In the genomic region with DNA sequence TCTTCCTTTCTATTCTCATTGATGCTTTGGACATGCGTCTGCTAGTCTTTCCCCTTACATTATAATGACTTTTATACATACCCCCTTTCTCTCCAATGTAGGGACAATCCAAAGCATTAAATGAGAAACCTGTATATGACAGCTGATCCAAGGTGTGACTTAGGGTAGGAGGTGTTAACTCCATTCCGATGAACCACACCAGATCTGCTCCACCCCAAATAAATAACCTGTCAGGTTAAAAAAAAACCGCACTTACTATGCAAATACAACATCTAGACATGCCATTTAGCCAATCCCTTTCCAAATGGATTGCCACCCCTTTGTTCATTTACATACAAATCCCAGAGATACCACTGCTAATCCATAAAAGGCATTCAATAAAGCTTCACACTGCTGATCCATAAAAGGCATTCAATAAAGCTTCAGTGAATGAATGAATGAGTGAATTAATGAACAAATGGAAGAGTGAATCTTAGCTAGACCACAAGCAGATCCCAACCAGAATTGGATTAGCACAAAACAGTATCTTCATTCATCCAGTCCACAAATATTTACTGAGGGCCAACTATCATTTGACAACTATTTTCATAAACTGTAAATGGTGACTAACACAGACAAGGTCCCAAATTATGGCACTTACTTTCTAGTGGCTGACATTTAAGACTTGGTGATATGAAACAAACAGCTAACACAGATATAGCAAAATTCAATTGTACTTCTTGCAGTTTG, we compare ENCODE assay signal across 12 cellular contexts.
DNase-seq lines count a peak whose midpoint lies in the region; ATAC-seq and TF ChIP-seq lines count a peak whose summit lies in the region.
"Had no signal": no experiment of that assay in that cellular context is flagged by ENCODE, and none has a peak within 500 bp of the region (broad histone marks: within the 10 kb centered on the region; RNA-seq: fewer than 3 reads in every experiment).

No MANE protein-coding gene starts in this region.

- no peaks in the 10 kb centered on the region for H3K79me2 ChIP-seq in neural progenitor cell (ENCODE audit: low read depth)

- peaks cover 39% of the 10 kb centered on the region for H3K36me3 Mint-ChIP-seq in activated CD4-positive, alpha-beta T cell treated with anti-CD3 and anti-CD28 coated beads, Interleukin-2, amount 10 ng/mL, durations not matched to agents 7 days and 5 days (ENCODE audit: low read depth)
- H3K36me3 Mint-ChIP-seq in activated naive CD8-positive, alpha-beta T cell: peaks cover 17% of the 10 kb centered on the region
- H3K36me3 Mint-ChIP-seq in natural killer cell: no peaks in the 10 kb centered on the region
- H3K36me3 Mint-ChIP-seq in neural progenitor cell: no peaks in the 10 kb centered on the region

- no peak overlapping the region for H3K4me3 Mint-ChIP-seq in activated CD4-positive, alpha-beta T cell treated with anti-CD3 and anti-CD28 coated beads, Interleukin-2, amount 10 ng/mL, durations not matched to agents 7 days and 5 days
- H3K4me3 Mint-ChIP-seq in activated naive CD8-positive, alpha-beta T cell: no peak overlapping the region
- peak overlapping the region; percentile 66 for H3K4me3 Mint-ChIP-seq in natural killer cell
- H3K4me3 Mint-ChIP-seq in neural progenitor cell: no peak overlapping the region

- no peaks in the 10 kb centered on the region for H3K9me3 ChIP-seq in neural progenitor cell (ENCODE audit: low read depth)
- H3K9me3 ChIP-seq: tibial nerve had no signal

- H3K27ac Mint-ChIP-seq in activated CD4-positive, alpha-beta T cell treated with anti-CD3 and anti-CD28 coated beads, Interleukin-2, amount 10 ng/mL, durations not matched to agents 7 days and 5 days: peak overlapping the region; percentile 41
- peak overlapping the region; percentile 9 for H3K27ac Mint-ChIP-seq in activated naive CD8-positive, alpha-beta T cell
- H3K27ac Mint-ChIP-seq in natural killer cell (peak overlapping the region; percentile 80 to 90), neural progenitor cell (no peak overlapping the region)

- no peaks in the 10 kb centered on the region for H4K20me1 ChIP-seq in neural progenitor cell (ENCODE audit: low read depth)

- no peaks in the 10 kb centered on the region for H3K27me3 Mint-ChIP-seq in activated CD4-positive, alpha-beta T cell treated with anti-CD3 and anti-CD28 coated beads, Interleukin-2, amount 10 ng/mL, durations not matched to agents 7 days and 5 days
- no peaks in the 10 kb centered on the region for H3K27me3 Mint-ChIP-seq in activated naive CD8-positive, alpha-beta T cell
- H3K27me3 Mint-ChIP-seq in natural killer cell (ENCODE audit: low read depth in 2 of 2) (no peaks in the 10 kb centered on the region), neural progenitor cell (ENCODE audit: insufficient read depth, low read depth) (peaks cover 4% of the 10 kb centered on the region)
- H3K27me3 Mint-ChIP-seq: naive B cell had no signal

- H3K4me1 ChIP-seq in neural progenitor cell: peaks cover 7% of the 10 kb centered on the region

- no peak overlapping the region for H3K4me2 ChIP-seq in neural progenitor cell

- intact Hi-C loops in natural killer cell (cut with micrococcal nuclease): no loop called here

- no peaks in the 10 kb centered on the region for H3F3A ChIP-seq in neural progenitor cell (ENCODE audit: low read depth)

- H3K9me3 Mint-ChIP-seq in activated CD4-positive, alpha-beta T cell treated with anti-CD3 and anti-CD28 coated beads, Interleukin-2, amount 10 ng/mL, durations not matched to agents 7 days and 5 days: no peaks in the 10 kb centered on the region
- H3K9me3 Mint-ChIP-seq in activated naive CD8-positive, alpha-beta T cell (ENCODE audit: low read depth): no peaks in the 10 kb centered on the region
- no peaks in the 10 kb centered on the region for H3K9me3 Mint-ChIP-seq in natural killer cell
- no peaks in the 10 kb centered on the region for H3K9me3 Mint-ChIP-seq in neural progenitor cell

- H3K36me3 ChIP-seq in neural progenitor cell: no peaks in the 10 kb centered on the region
- H3K36me3 ChIP-seq: tibial nerve had no signal

- POLR2A ChIA-PET in activated CD4-positive, alpha-beta T cell treated with anti-CD3 and anti-CD28 coated beads, Interleukin-2, amount 10 ng/mL, durations not matched to agents 7 days and 5 days (lab: Charles Lee): no interaction called here

- no peak for DNase-seq in activated CD4-positive, alpha-beta T cell treated with anti-CD3 and anti-CD28 coated beads, Interleukin-2, amount 10 ng/mL, durations not matched to agents 7 days and 5 days
- DNase-seq in activated CD4-positive, alpha-beta T cell treated with anti-CD3 and anti-CD28 coated beads, Interleukin-2, amount 50 U/mL, for 4 hours: no peak
- DNase-seq in HT-29 (ENCODE audit: low spot score): peak; percentile 75
- no peak for DNase-seq in natural killer cell
- DNase-seq in neural progenitor cell (ENCODE audit: low spot score): no peak
- no peak for DNase-seq in activated effector memory CD4-positive, alpha-beta T cell treated with anti-CD3 and anti-CD28 coated beads, Interleukin-2, amount 50 U/mL, for 16 hours
- DNase-seq: naive B cell, NCI-H1436, SIG-M5 had no signal

- H3K9ac ChIP-seq in neural progenitor cell: no peak overlapping the region

- CTCF ChIA-PET in activated CD4-positive, alpha-beta T cell treated with anti-CD3 and anti-CD28 coated beads, Interleukin-2, amount 10 ng/mL, durations not matched to agents 7 days and 5 days (lab: Charles Lee): no interaction called here

- H2AFZ ChIP-seq in neural progenitor cell (replicated peaks): no peak overlapping the region

- no peaks in the 10 kb centered on the region for H3K27me3 ChIP-seq in neural progenitor cell
- H3K27me3 ChIP-seq: tibial nerve had no signal

- H3K27ac ChIP-seq in neural progenitor cell: no peak overlapping the region
- H3K27ac ChIP-seq: tibial nerve had no signal

- H3K4me3 ChIP-seq in neural progenitor cell: no peak overlapping the region
- H3K4me3 ChIP-seq: tibial nerve had no signal

- TF ChIP-seq CTCF in natural killer cell (IDR thresholded peaks at IDR 0.05): no peak
- TF ChIP-seq CTCF in neural progenitor cell (IDR thresholded peaks at IDR 0.05): no peak

- peak in 2 of 3 donors; percentile 43 to 54 for ATAC-seq in natural killer cell
- ATAC-seq in HG03571 (IDR thresholded peaks at IDR 0.05; ENCODE audit: unreplicated experiment): no peak

- peaks cover 43% of the 10 kb centered on the region for H3K4me1 Mint-ChIP-seq in activated CD4-positive, alpha-beta T cell treated with anti-CD3 and anti-CD28 coated beads, Interleukin-2, amount 10 ng/mL, durations not matched to agents 7 days and 5 days
- H3K4me1 Mint-ChIP-seq in activated naive CD8-positive, alpha-beta T cell (ENCODE audit: low read depth): peaks cover 65% of the 10 kb centered on the region
- H3K4me1 Mint-ChIP-seq in natural killer cell (peaks cover 32 to 58% of the 10 kb centered on the region in 2 donors), neural progenitor cell (peaks cover 8% of the 10 kb centered on the region)
